8 cellular contexts compared by ENCODE assay signal in the genomic region with DNA sequence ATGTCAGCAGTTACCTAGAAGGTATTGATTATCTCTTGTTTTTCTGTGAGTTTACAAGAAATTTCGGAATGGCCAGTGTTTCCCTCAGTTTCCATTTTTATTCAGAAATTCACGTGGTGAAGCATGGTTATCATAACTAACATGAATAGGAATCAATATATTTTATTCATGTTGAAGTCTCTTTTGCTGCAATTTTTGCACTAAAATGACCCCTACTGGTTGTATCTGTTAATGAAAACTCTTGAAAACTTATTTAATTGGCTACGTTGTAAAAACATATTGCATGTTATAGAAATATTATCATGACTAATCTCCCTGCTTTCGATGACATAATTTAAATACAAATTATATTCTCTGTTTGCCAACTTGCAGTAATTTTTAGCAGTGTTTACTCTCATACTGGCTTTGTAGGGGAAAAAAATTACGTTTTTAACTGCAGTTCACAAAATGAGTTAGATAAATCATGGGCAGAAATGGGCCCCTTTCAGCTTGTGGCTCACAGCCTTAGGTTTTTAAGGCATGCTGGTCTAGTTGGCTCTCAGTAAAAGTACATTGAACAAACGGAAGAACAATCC. TPM values are rescaled to one million over a fixed set of nuclear protein-coding genes. Genes with fewer than 3 reads are reported as not detected.
DNase-seq lines count a peak whose midpoint lies in the region; ATAC-seq, FAIRE-seq and TF ChIP-seq lines count a peak whose summit lies in the region.

No MANE protein-coding gene starts in this region.

- peak overlapping the region; percentile 96 for H3K4me2 ChIP-seq in HCT116 (ENCODE audit: low read length)
- no peak overlapping the region for H3K4me2 ChIP-seq in GM12878 (ENCODE audit: control insufficient read depth, insufficient read depth)

- H2AFZ ChIP-seq in HCT116 (ENCODE audit: low read depth, low read length, poor library complexity, severe bottlenecking): no peak overlapping the region
- H2AFZ ChIP-seq in GM12878 (ENCODE audit: control insufficient read depth, low read depth, low read length): no peak overlapping the region

- peak overlapping the region; percentile 93 for H3K4me3 ChIP-seq in AG10803 (ENCODE audit: low read length)
- H3K4me3 ChIP-seq in HCT116 (replicated peaks in 1 of 2; ENCODE audit: low read depth in 1 of 2, low read length in 2 of 2): no peak overlapping the region
- H3K4me3 ChIP-seq in GM12878: no peak overlapping the region

- no peaks in the 10 kb centered on the region for H3K9me3 Mint-ChIP-seq in mesothelial cell of epicardium

- intact Hi-C loops in HCT116 (cut with micrococcal nuclease) (loop anchor here (10.0 kb wide), 1 partner anchor 206 kb away; no protein-coding TSS in a partner anchor), GM12878 (cut with micrococcal nuclease; ENCODE audit: unreplicated experiment) (loop anchor here (10.0 kb wide), 2 partner anchors 384 to 426 kb away; no protein-coding TSS in a partner anchor)

- RAD21 ChIA-PET in HCT116 (lab: Charles Lee; ENCODE audit: low non-redundant PET in 1 of 2, low total read pairs in 2 of 2, uncharacterized antibody in 2 of 2, unreplicated experiment in 2 of 2): no interaction called here
- RAD21 ChIA-PET in GM12878 (lab: Charles Lee; ENCODE audit: unreplicated experiment): no interaction called here

- no peak for TF ChIP-seq EP300 in GM12878 (IDR thresholded peaks at IDR 0.05; ENCODE audit: borderline replicate concordance in 1 of 2, control insufficient read depth in 1 of 2, low read depth in 2 of 2, low read length in 2 of 2)

- no peaks in the 10 kb centered on the region for H3K9me2 ChIP-seq in HCT116 (ENCODE audit: insufficient read depth)

- H3K27ac Mint-ChIP-seq in mesothelial cell of epicardium: peak overlapping the region; percentile 96

- H3K9ac ChIP-seq in HCT116 (ENCODE audit: low read length) (no peak overlapping the region), GM12878 (ENCODE audit: control insufficient read depth, insufficient read depth, low read length) (no peak overlapping the region)

- no peaks in the 10 kb centered on the region for H4K20me1 ChIP-seq in HCT116 (ENCODE audit: insufficient read depth)
- H4K20me1 ChIP-seq in GM12878 (ENCODE audit: control insufficient read depth, insufficient read depth): no peaks in the 10 kb centered on the region; the same call in 1 of the 2 replicates

- POLR2A ChIA-PET in HCT116 (lab: Charles Lee): interaction anchor here (0.6 to 1.5 kb wide), 2 partner anchors 101 to 217 kb away, joined by 3 read pairs; no protein-coding TSS in a partner anchor
- POLR2A ChIA-PET in GM12878 (lab: Charles Lee): no interaction called here

- peaks cover 73% of the 10 kb centered on the region for H3K4me1 Mint-ChIP-seq in mesothelial cell of epicardium

- ATAC-seq in HCT116 (no peak), GM12878 (no peak), HG03571 (IDR thresholded peaks at IDR 0.05; ENCODE audit: unreplicated experiment) (no peak), GM18519 (IDR thresholded peaks at IDR 0.05; ENCODE audit: low FRiP score, unreplicated experiment) (no peak)

- in situ Hi-C loops in GM12878 (cut with MboI): no loop called here

- BruUV-seq in HCT116 (replicated peaks; lab: Mats Ljungman, UMichigan) (no TSS peak), GM12878 (replicated peaks; lab: Mats Ljungman, UMichigan) (no TSS peak)

- TF ChIP-seq POLR2A in HCT116 (IDR thresholded peaks at IDR 0.05; ENCODE audit: borderline replicate concordance, extremely low read depth, insufficient read depth, insufficient read length): no peak
- TF ChIP-seq POLR2A in GM12878 (IDR thresholded peaks at IDR 0.05; ENCODE audit: low read depth, low read length): no peak

- TF ChIP-seq RAD21 in HCT116 (IDR thresholded peaks at IDR 0.05; ENCODE audit: low read depth) (peak; percentile 37; the same call in 1 of the 2 replicates), GM12878 (IDR thresholded peaks at IDR 0.05; ENCODE audit: insufficient read depth, low read depth, low read length) (peak; percentile 40; the same call in 1 of the 2 replicates)

- peaks cover 0 to 4% of the 10 kb centered on the region in 2 experiments; a peak in 1 of 4 replicates for H3K36me3 ChIP-seq in HCT116 (ENCODE audit: control insufficient read depth in 1 of 2, insufficient read depth in 2 of 2, low read length in 2 of 2)
- no peaks in the 10 kb centered on the region for H3K36me3 ChIP-seq in GM12878 (ENCODE audit: control insufficient read depth in 2 of 2, insufficient read depth in 2 of 2, low read length in 1 of 2)

- peak overlapping the region; percentile 98 for H3K4me3 Mint-ChIP-seq in mesothelial cell of epicardium

- TF ChIP-seq CTCF in AG10803 (conservative IDR thresholded peaks at IDR 0.05; ENCODE audit: low read length) (peak; percentile 56), HCT116 (IDR thresholded peaks at IDR 0.05 in 2 of 3, conservative IDR thresholded peaks at IDR 0.05 in 1 of 3; ENCODE audit: borderline replicate concordance in 1 of 3, insufficient read depth in 1 of 3, low read depth in 2 of 3, low read length in 2 of 3) (peak in 2 of 3 experiments; percentile 20 to 62; a peak in 3 of 6 replicates), GM12878 (IDR thresholded peaks at IDR 0.05 in 2 of 3, conservative IDR thresholded peaks at IDR 0.05 in 1 of 3; ENCODE audit: control insufficient read depth in 2 of 3, extremely low read depth in 1 of 3, insufficient read depth in 1 of 3, low read depth in 3 of 3, low read length in 3 of 3) (peak in 1 of 3 experiments; percentile 33; a peak in 2 of 6 replicates), mesothelial cell of epicardium (IDR thresholded peaks at IDR 0.05; ENCODE audit: unreplicated experiment) (peak; percentile 74)

- no peak for FAIRE-seq in GM12878 (lab: Jason Lieb, UNC)

- no peak for DNase-seq in AG10803 (ENCODE audit: low read depth)
- DNase-seq in HCT116 (ENCODE audit: low read depth, low spot score): no peak
- no peak for DNase-seq in GM12878 (ENCODE audit: low read depth, low spot score)
- DNase-seq in mesothelial cell of epicardium (ENCODE audit: low spot score in 2 of 2, unreplicated experiment in 2 of 2): no peak
- no peak for DNase-seq in epidermal melanocyte (ENCODE audit: insufficient read length, low spot score)
- DNase-seq in activated CD4-positive, alpha-beta T cell treated with anti-CD3 and anti-CD28 coated beads, Interleukin-2, amount 50 U/mL, for 4 hours: no peak

- H3K27ac ChIP-seq in HCT116 (ENCODE audit: low read depth, low read length) (no peak overlapping the region; the same call in 1 of the 2 replicates), GM12878 (ENCODE audit: control insufficient read depth, insufficient read depth) (no peak overlapping the region)

- SMC1A ChIA-PET in GM12878 (lab: Charles Lee; ENCODE audit: uncharacterized antibody, unreplicated experiment): interaction anchor here (1.5 kb wide), 1 partner anchor 10 kb away, joined by 3 read pairs; no protein-coding TSS in a partner anchor

- CTCF ChIA-PET in HCT116 (lab: Charles Lee) (interaction anchor here (1.6 kb wide), 1 partner anchor 12 kb away, joined by 7 read pairs; no protein-coding TSS in a partner anchor), GM12878 (lab: Yijun Ruan, JAX) (interaction anchor here (1.0 kb wide), 1 partner anchor 387 kb away, joined by 3 read pairs; no protein-coding TSS in a partner anchor)

- H3K4me1 ChIP-seq in HCT116 (ENCODE audit: control insufficient read depth in 1 of 2, insufficient read depth in 2 of 2, low read length in 2 of 2) (peaks cover 33 to 75% of the 10 kb centered on the region in 2 experiments), GM12878 (ENCODE audit: control insufficient read depth, insufficient read depth, low read length) (peaks cover 9% of the 10 kb centered on the region)

- H3K79me2 ChIP-seq in HCT116 (ENCODE audit: insufficient read depth, low read length) (peaks cover 77% of the 10 kb centered on the region), GM12878 (ENCODE audit: control insufficient read depth, insufficient read depth, low read length) (no peaks in the 10 kb centered on the region)

- no peaks in the 10 kb centered on the region for H3K9me3 ChIP-seq in HCT116 (ENCODE audit: control insufficient read depth in 1 of 2, insufficient read depth in 1 of 2, low read depth in 1 of 2, low read length in 2 of 2)
- no peaks in the 10 kb centered on the region for H3K9me3 ChIP-seq in GM12878 (replicated peaks; ENCODE audit: control insufficient read depth, insufficient read depth, low read length)

- no peaks in the 10 kb centered on the region for H3K27me3 Mint-ChIP-seq in mesothelial cell of epicardium (ENCODE audit: low read depth)

- H3K36me3 Mint-ChIP-seq in mesothelial cell of epicardium: no peaks in the 10 kb centered on the region

- 5% methylated on average over 6 of the region's 6 CpGs for WGBS in GM12878 (ENCODE audit: insufficient coverage, insufficient replicate concordance, low lambda C conversion rate, missing lambda C conversion rate)

- H3K27me3 ChIP-seq in HCT116 (ENCODE audit: insufficient read depth, low read length) (no peaks in the 10 kb centered on the region), GM12878 (replicated peaks in 1 of 2; ENCODE audit: control insufficient read depth in 2 of 2, insufficient read depth in 2 of 2, low read length in 1 of 2) (peaks cover 1 to 11% of the 10 kb centered on the region in 2 experiments)

TF ChIP-seq in HCT116, 20 proteins besides CTCF, POLR2A, EP300 and RAD21 (continues in another document):
- TF ChIP-seq CEBPB (IDR thresholded peaks at IDR 0.05; ENCODE audit: low read depth): no peak
- no peak for TF ChIP-seq SP1 (IDR thresholded peaks at IDR 0.05; ENCODE audit: low read depth)

RNA-seq across cellular contexts. Expression of gene CRIM1, which starts 3.5 kb away (rescaled TPM):
- total RNA-seq in HCT116 (2021; ENCODE audit: unreplicated experiment) (27.2 TPM), GM12878 (2014; rRNA removed) (7.2 and 7.4 TPM in 2 replicates), GM12878 (2014; rRNA removed; fragmentation: Illumina TruSeq; extraction: Trizol) (2.8 and 3.9 TPM in 2 replicates), GM12878 (2021) (6.5 and 7.0 TPM in 2 replicates), mesothelial cell of epicardium (58.3 to 69.7 TPM (median 61.8 TPM) in 3 replicates)
- polyA plus RNA-seq in HCT116 (2012): 11.8 and 12.1 TPM in 2 replicates
- total RNA-seq in GM12878 (2013; cell fraction: nucleolus; rRNA removed): 29.3 and 44.0 TPM in 2 replicates
- polyA plus RNA-seq in GM12878 (2011; ENCODE audit: low read depth): 1.0 TPM
- polyA plus RNA-seq in GM12878 (2011; rRNA removed) (1.0 and 1.3 TPM in 2 replicates), GM12878 (2014; fragmentation: Illumina TruSeq; extraction: Trizol) (3.6 and 3.8 TPM in 2 replicates), GM12878 (2014; fragmentation: Nextera tagmentation; extraction: Ambion mirVana) (1 to 10 TPM; 2.1 to 2.4 TPM), GM12878 (2014; rRNA removed) (3.4 and 3.9 TPM in 2 replicates), GM12878 (2016; fragmentation: Nextera tagmentation; extraction: Ambion mirVana) (under 1 TPM; 0.42 to 0.63 TPM)
- polyA plus RNA-seq in GM12878 (2011; cell fraction: cytosol; rRNA removed): 1.2 and 1.5 TPM in 2 replicates
- polyA plus RNA-seq in GM12878 (2011; cell fraction: nucleus; rRNA removed): 1.0 and 2.2 TPM in 2 replicates
- polyA plus RNA-seq in GM12878 (2012): 1.5 and 3.6 TPM in 2 replicates
- 3.4 and 8.1 TPM in 2 replicates for polyA minus RNA-seq in GM12878 (2011; rRNA and poly(A)+ RNA removed)
- 3.7 and 4.2 TPM in 2 replicates for polyA minus RNA-seq in GM12878 (2011; cell fraction: cytosol; rRNA and poly(A)+ RNA removed)
- polyA minus RNA-seq in GM12878 (2011; cell fraction: nucleus; rRNA and poly(A)+ RNA removed): 5.0 and 9.1 TPM in 2 replicates
